ENCODE assay signal across 1 cellular context in genomic region chr11:117479372-117479771, GRCh38.
A peak's percentile ranks its signal among the peaks of the same experiment; 100 is the strongest.
TF ChIP-seq lines count a peak whose summit lies in the region.

No MANE protein-coding gene starts in this region.

TF ChIP-seq in K562, 482 proteins besides CTCF, POLR2A, EP300 and RAD21:
- TF ChIP-seq MCM5 (IDR thresholded peaks at IDR 0.05; ENCODE audit: low read depth) (no peak), ZNF384 (IDR thresholded peaks at IDR 0.05; ENCODE audit: low read depth, low read length) (0 out of 2 replicates have a peak, but pooled peaks have one; percentile 20)
- TF ChIP-seq, protein P1, sequence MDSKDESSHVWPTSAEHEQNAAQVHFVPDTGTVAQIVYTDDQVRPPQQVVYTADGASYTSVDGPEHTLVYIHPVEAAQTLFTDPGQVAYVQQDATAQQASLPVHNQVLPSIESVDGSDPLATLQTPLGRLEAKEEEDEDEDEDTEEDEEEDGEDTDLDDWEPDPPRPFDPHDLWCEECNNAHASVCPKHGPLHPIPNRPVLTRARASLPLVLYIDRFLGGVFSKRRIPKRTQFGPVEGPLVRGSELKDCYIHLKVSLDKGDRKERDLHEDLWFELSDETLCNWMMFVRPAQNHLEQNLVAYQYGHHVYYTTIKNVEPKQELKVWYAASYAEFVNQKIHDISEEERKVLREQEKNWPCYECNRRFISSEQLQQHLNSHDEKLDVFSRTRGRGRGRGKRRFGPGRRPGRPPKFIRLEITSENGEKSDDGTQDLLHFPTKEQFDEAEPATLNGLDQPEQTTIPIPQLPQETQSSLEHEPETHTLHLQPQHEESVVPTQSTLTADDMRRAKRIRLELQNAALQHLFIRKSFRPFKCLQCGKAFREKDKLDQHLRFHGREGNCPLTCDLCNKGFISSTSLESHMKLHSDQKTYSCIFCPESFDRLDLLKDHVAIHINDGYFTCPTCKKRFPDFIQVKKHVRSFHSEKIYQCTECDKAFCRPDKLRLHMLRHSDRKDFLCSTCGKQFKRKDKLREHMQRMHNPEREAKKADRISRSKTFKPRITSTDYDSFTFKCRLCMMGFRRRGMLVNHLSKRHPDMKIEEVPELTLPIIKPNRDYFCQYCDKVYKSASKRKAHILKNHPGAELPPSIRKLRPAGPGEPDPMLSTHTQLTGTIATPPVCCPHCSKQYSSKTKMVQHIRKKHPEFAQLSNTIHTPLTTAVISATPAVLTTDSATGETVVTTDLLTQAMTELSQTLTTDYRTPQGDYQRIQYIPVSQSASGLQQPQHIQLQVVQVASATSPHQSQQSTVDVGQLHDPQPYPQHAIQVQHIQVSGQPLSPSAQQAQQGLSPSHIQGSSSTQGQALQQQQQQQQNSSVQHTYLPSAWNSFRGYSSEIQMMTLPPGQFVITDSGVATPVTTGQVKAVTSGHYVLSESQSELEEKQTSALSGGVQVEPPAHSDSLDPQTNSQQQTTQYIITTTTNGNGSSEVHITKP (IDR thresholded peaks at IDR 0.05; ENCODE audit: partially characterized antibody) = peak; percentile 54
TF ChIP-seq in K562: peak in this region for 2.
